1 cellular context compared by ENCODE assay signal in the genomic region with DNA sequence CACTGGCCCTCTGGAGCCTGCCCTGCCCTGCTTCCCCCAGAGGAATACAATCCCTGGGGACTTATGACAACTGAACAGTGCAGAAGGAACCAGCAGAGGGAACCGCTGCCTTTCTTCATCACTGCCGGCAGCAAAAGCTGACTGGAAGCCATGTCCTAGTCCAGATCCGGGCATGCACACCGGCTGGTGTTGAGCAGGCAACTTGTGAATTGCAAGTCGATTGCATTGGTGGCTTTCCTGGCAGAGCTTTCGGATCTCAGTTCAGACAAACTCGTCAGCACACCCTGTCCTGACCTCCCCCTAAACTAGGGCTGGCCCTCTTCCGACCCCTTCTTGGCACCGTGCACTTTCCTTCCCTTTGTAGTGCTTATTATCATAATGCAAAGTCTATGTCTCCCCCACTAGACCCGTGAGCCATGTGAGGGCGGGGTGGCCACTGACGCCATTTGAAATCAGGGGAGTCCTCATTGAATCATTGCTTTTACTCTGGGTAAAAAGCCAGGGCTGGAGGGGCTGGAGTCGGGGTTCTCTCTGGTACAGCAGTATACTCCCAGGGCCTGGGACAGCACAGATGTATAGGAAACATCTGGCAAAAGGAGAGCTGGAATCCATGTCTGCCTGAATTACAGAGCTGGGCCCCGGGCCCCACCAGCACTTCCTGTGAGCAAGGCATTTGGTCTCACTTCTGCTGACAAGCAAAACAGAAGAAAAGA.
TF ChIP-seq lines count a peak whose summit lies in the region.

No MANE protein-coding gene starts in this region.

TF ChIP-seq in HepG2, 621 proteins besides CTCF, POLR2A, EP300 and RAD21 (continued from another document):
- TF ChIP-seq, protein P1, sequence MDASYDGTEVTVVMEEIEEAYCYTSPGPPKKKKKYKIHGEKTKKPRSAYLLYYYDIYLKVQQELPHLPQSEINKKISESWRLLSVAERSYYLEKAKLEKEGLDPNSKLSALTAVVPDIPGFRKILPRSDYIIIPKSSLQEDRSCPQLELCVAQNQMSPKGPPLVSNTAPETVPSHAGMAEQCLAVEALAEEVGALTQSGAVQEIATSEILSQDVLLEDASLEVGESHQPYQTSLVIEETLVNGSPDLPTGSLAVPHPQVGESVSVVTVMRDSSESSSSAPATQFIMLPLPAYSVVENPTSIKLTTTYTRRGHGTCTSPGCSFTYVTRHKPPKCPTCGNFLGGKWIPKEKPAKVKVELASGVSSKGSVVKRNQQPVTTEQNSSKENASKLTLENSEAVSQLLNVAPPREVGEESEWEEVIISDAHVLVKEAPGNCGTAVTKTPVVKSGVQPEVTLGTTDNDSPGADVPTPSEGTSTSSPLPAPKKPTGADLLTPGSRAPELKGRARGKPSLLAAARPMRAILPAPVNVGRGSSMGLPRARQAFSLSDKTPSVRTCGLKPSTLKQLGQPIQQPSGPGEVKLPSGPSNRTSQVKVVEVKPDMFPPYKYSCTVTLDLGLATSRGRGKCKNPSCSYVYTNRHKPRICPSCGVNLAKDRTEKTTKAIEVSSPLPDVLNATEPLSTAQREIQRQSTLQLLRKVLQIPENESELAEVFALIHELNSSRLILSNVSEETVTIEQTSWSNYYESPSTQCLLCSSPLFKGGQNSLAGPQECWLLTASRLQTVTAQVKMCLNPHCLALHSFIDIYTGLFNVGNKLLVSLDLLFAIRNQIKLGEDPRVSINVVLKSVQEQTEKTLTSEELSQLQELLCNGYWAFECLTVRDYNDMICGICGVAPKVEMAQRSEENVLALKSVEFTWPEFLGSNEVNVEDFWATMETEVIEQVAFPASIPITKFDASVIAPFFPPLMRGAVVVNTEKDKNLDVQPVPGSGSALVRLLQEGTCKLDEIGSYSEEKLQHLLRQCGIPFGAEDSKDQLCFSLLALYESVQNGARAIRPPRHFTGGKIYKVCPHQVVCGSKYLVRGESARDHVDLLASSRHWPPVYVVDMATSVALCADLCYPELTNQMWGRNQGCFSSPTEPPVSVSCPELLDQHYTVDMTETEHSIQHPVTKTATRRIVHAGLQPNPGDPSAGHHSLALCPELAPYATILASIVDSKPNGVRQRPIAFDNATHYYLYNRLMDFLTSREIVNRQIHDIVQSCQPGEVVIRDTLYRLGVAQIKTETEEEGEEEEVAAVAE (CRISPR knock-in tag; IDR thresholded peaks at IDR 0.05; ENCODE audit: borderline replicate concordance) = no peak
- TF ChIP-seq FOXA3 (CRISPR knock-in tag; IDR thresholded peaks at IDR 0.05) (no peak), ZNF672 (CRISPR knock-in tag; IDR thresholded peaks at IDR 0.05) (no peak), ZSCAN12 (CRISPR knock-in tag; IDR thresholded peaks at IDR 0.05) (no peak), YY1 (IDR thresholded peaks at IDR 0.05; ENCODE audit: insufficient read depth, insufficient replicate concordance, low read depth, low read length) (peak; percentile 24)
- TF ChIP-seq, protein P2, sequence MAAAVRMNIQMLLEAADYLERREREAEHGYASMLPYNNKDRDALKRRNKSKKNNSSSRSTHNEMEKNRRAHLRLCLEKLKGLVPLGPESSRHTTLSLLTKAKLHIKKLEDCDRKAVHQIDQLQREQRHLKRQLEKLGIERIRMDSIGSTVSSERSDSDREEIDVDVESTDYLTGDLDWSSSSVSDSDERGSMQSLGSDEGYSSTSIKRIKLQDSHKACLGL (CRISPR knock-in tag; IDR thresholded peaks at IDR 0.05) = no peak
